In genomic region chr2:58056201-58056916, GRCh38 we compare ENCODE assay signal across 34 cellular contexts. TPM values are rescaled to one million over a fixed set of nuclear protein-coding genes. Genes with fewer than 3 reads are reported as not detected.
A peak's percentile ranks its signal among the peaks of the same experiment; 100 is the strongest.
DNase-seq lines count a peak whose midpoint lies in the region; ATAC-seq, FAIRE-seq and TF ChIP-seq lines count a peak whose summit lies in the region.
"Had no signal": no experiment of that assay in that cellular context is flagged by ENCODE, and none has a peak within 500 bp of the region (broad histone marks: within the 10 kb centered on the region; RNA-seq: fewer than 3 reads in every experiment).

No MANE protein-coding gene starts in this region.

- peaks cover 0 to 12% (median 8%) of the 10 kb centered on the region in 4 experiments; a peak in 3 of 7 replicates for H3K4me1 ChIP-seq in H1 (replicated peaks in 1 of 4; ENCODE audit: control insufficient read depth in 3 of 4, insufficient read depth in 4 of 4, low read length in 3 of 4)
- no peaks in the 10 kb centered on the region for H3K4me1 ChIP-seq in naive thymus-derived CD4-positive, alpha-beta T cell (ENCODE audit: control insufficient read depth in 2 of 2, insufficient read depth in 2 of 2, low read length in 2 of 2)
- H3K4me1 ChIP-seq: sigmoid colon, SJCRH30 had no signal

- no peak overlapping the region for H3K4me3 Mint-ChIP-seq in naive thymus-derived CD4-positive, alpha-beta T cell
- H3K4me3 Mint-ChIP-seq: activated CD4-positive, alpha-beta memory T cell treated with anti-CD3 and anti-CD28 coated beads, Interleukin-2, amount 10 ng/mL, durations not matched to agents 7 days and 5 days; activated naive CD8-positive, alpha-beta T cell treated with anti-CD3 and anti-CD28 coated beads for 36 hours; B cell; CD8-positive, alpha-beta memory T cell; effector memory CD8-positive, alpha-beta T cell; T-cell had no signal

- no peak overlapping the region for H3K4me3 ChIP-seq in NB4 (ENCODE audit: low read depth, low read length)
- H3K4me3 ChIP-seq in H1 (ENCODE audit: extremely low read depth in 1 of 4, insufficient read depth in 2 of 4, low read depth in 3 of 4, low read length in 4 of 4) = no peak overlapping the region
- H3K4me3 ChIP-seq in naive thymus-derived CD4-positive, alpha-beta T cell (ENCODE audit: low read length) = no peak overlapping the region
- H3K4me3 ChIP-seq: cardiac muscle cell, coronary artery, sigmoid colon, SJCRH30 had no signal

- DNase-seq in D721Med (ENCODE audit: insufficient read length, low spot score) (no peak), NB4 (ENCODE audit: low read depth) (peak; percentile 20), H1 (ENCODE audit: low read depth in 1 of 2, low spot score in 2 of 2) (no peak), pons (ENCODE audit: low spot score) (peak; percentile 37), SW 1271 (lab: John Stamatoyannopoulos, UW) (no peak), KG1 (lab: John Stamatoyannopoulos, UW) (no peak)
- DNase-seq in activated CD8-positive, alpha-beta memory T cell treated with anti-CD3 and anti-CD28 coated beads, Interleukin-2, amount 50 U/mL, for 4 hours = no peak
- no peak for DNase-seq in naive thymus-derived CD4-positive, alpha-beta T cell
- DNase-seq: activated CD4-positive, alpha-beta memory T cell treated with anti-CD3 and anti-CD28 coated beads, Interleukin-2, amount 10 ng/mL, durations not matched to agents 7 days and 5 days; activated effector memory CD4-positive, alpha-beta T cell treated with Interleukin-2 at 50 U/mL for 16 hours; activated naive CD8-positive, alpha-beta T cell treated with anti-CD3 and anti-CD28 coated beads for 36 hours; activated T-cell treated with anti-CD3 and anti-CD28 coated beads for 4 hours; aorta; CD8-positive, alpha-beta memory T cell; DMS153; effector memory CD8-positive, alpha-beta T cell; foreskin fibroblast; mesendoderm; NCI-H1048; NCI-H187; NCI-H2171 treated with DMSO at 0.1 percent for 48 hours; NCI-H524 treated with DMSO at 0.1 percent for 48 hours; sigmoid colon; SJCRH30; stimulated activated naive CD4-positive, alpha-beta T cell treated with Interleukin-2 at 50 U/mL for 16 hours; T-cell had no signal

- intact Hi-C loops in naive thymus-derived CD4-positive, alpha-beta T cell (cut with micrococcal nuclease) = no loop called here

- H2AK5ac ChIP-seq in H1 (ENCODE audit: low read depth, low read length) = 0 out of 2 replicates have a peak overlapping the region, but pooled peaks have one; percentile 14

- H2AFZ ChIP-seq in H1 (ENCODE audit: low read length) = no peak overlapping the region

- H3K79me2 ChIP-seq in H1 (ENCODE audit: control insufficient read depth in 1 of 2, insufficient read depth in 2 of 2, low read length in 2 of 2) = no peaks in the 10 kb centered on the region

- H3K27ac ChIP-seq in H1 (ENCODE audit: low read depth, low read length) = no peak overlapping the region
- H3K27ac ChIP-seq in naive thymus-derived CD4-positive, alpha-beta T cell (ENCODE audit: low read depth, low read length) = no peak overlapping the region
- H3K27ac ChIP-seq: coronary artery, sigmoid colon, SJCRH30 had no signal

- no peaks in the 10 kb centered on the region for H4K20me1 ChIP-seq in H1 (replicated peaks in 1 of 2; ENCODE audit: control insufficient read depth in 1 of 2, insufficient read depth in 2 of 2, low read length in 2 of 2)

- ATAC-seq in naive thymus-derived CD4-positive, alpha-beta T cell = no peak
- ATAC-seq: activated CD4-positive, CD25-positive, alpha-beta regulatory T cell treated with anti-CD3 and anti-CD28 coated beads, Interleukin-2, amount 50 U/mL, for 24 hours; effector memory CD8-positive, alpha-beta T cell; esophagus mucosa; Panc1; T-cell had no signal

- no peak overlapping the region for H2BK120ac ChIP-seq in H1 (replicated peaks; ENCODE audit: low read depth, low read length)

- no peak overlapping the region for H4K8ac ChIP-seq in H1 (ENCODE audit: extremely low read depth, insufficient read depth, low read length)

- no peak overlapping the region for H2BK20ac ChIP-seq in H1 (ENCODE audit: low read length)

- H3K27me3 Mint-ChIP-seq in naive thymus-derived CD4-positive, alpha-beta T cell = no peaks in the 10 kb centered on the region
- H3K27me3 Mint-ChIP-seq: activated CD4-positive, alpha-beta memory T cell treated with anti-CD3 and anti-CD28 coated beads, Interleukin-2, amount 10 ng/mL, durations not matched to agents 7 days and 5 days; activated naive CD8-positive, alpha-beta T cell treated with anti-CD3 and anti-CD28 coated beads for 36 hours; B cell; CD8-positive, alpha-beta memory T cell; effector memory CD8-positive, alpha-beta T cell; T-cell had no signal

- no peak overlapping the region for H3K9ac ChIP-seq in H1 (replicated peaks in 1 of 4; ENCODE audit: extremely low read depth in 1 of 4, low read depth in 3 of 4, low read length in 3 of 4)

- POLR2A ChIA-PET in H1 (lab: Charles Lee; ENCODE audit: partially characterized antibody) = interaction anchor here (1.8 kb wide), 1 partner anchor 10 kb away, joined by 5 read pairs; no protein-coding TSS in a partner anchor
- POLR2A ChIA-PET in naive thymus-derived CD4-positive, alpha-beta T cell (lab: Charles Lee) = interaction anchor here (1.5 kb wide), 1 partner anchor 10 kb away, joined by 4 read pairs; the partner anchor contains the start of gene VRK2

- no peak overlapping the region for H3K56ac ChIP-seq in H1 (replicated peaks; ENCODE audit: insufficient read length, low read depth, low read length)

- no peak overlapping the region for H2BK5ac ChIP-seq in H1 (ENCODE audit: low read depth, low read length)

- no peaks in the 10 kb centered on the region for H3K9me3 ChIP-seq in H1 (ENCODE audit: insufficient read depth in 2 of 2, low read depth in 1 of 2, low read length in 1 of 2)
- H3K9me3 ChIP-seq in naive thymus-derived CD4-positive, alpha-beta T cell (ENCODE audit: control insufficient read depth in 2 of 3, low read length in 3 of 3) = no peaks in the 10 kb centered on the region
- H3K9me3 ChIP-seq: sigmoid colon, SJCRH30 had no signal

- H4K5ac ChIP-seq in H1 (ENCODE audit: insufficient read length, low read depth, low read length) = no peak overlapping the region

- H4K91ac ChIP-seq in H1 (replicated peaks; ENCODE audit: insufficient read length, low read length) = no peak overlapping the region

- TF ChIP-seq EP300 in H1 (IDR thresholded peaks at IDR 0.05; ENCODE audit: borderline replicate concordance in 1 of 2, low read depth in 2 of 2, low read length in 2 of 2) = no peak

- no peaks in the 10 kb centered on the region for H3K27me3 ChIP-seq in H1 (replicated peaks in 1 of 4; ENCODE audit: control insufficient read depth in 3 of 4, extremely low read depth in 1 of 4, insufficient read depth in 3 of 4, low read length in 3 of 4)
- no peaks in the 10 kb centered on the region for H3K27me3 ChIP-seq in naive thymus-derived CD4-positive, alpha-beta T cell (ENCODE audit: control insufficient read depth in 2 of 2, insufficient read depth in 2 of 2, low read length in 2 of 2)
- H3K27me3 ChIP-seq: cardiac muscle cell, sigmoid colon, SJCRH30 had no signal

- no peaks in the 10 kb centered on the region for H3K36me3 ChIP-seq in H1 (ENCODE audit: control insufficient read depth in 2 of 4, insufficient read depth in 4 of 4, low read length in 3 of 4)
- peaks cover 0 to 6% (median 3%) of the 10 kb centered on the region in 3 experiments for H3K36me3 ChIP-seq in naive thymus-derived CD4-positive, alpha-beta T cell (ENCODE audit: control insufficient read depth in 2 of 3, insufficient read depth in 3 of 3, low read length in 3 of 3)
- H3K36me3 ChIP-seq: cardiac muscle cell, SJCRH30 had no signal

- CTCF ChIA-PET in H1 (lab: Charles Lee; ENCODE audit: partially characterized antibody) = no interaction called here
- CTCF ChIA-PET in naive thymus-derived CD4-positive, alpha-beta T cell (lab: Charles Lee) = no interaction called here

- H3K4ac ChIP-seq in H1 (replicated peaks; ENCODE audit: insufficient read length, low read depth, low read length) = no peak overlapping the region

- TF ChIP-seq RAD21 in H1 (IDR thresholded peaks at IDR 0.05 in 1 of 2, conservative IDR thresholded peaks at IDR 0.05 in 1 of 2; ENCODE audit: low read depth in 2 of 2, low read length in 2 of 2) = no peak

- TF ChIP-seq POLR2A in NB4 (IDR thresholded peaks at IDR 0.05; ENCODE audit: extremely low read depth, insufficient read length) = no peak
- TF ChIP-seq POLR2A in H1 (IDR thresholded peaks at IDR 0.05; ENCODE audit: control extremely low read depth in 1 of 2, low read depth in 2 of 2, low read length in 2 of 2) = 0 out of 3 replicates have a peak, but pooled peaks of 1 of the 2 experiments have one; percentile 19

- no peak overlapping the region for H3K27ac Mint-ChIP-seq in naive thymus-derived CD4-positive, alpha-beta T cell
- H3K27ac Mint-ChIP-seq: activated CD4-positive, alpha-beta memory T cell treated with anti-CD3 and anti-CD28 coated beads, Interleukin-2, amount 10 ng/mL, durations not matched to agents 7 days and 5 days; activated naive CD8-positive, alpha-beta T cell treated with anti-CD3 and anti-CD28 coated beads for 36 hours; B cell; T-cell had no signal

- H3K4me2 ChIP-seq in H1 (ENCODE audit: insufficient read depth in 1 of 2, low read depth in 2 of 2, low read length in 2 of 2) = no peak overlapping the region

- H3K4me1 Mint-ChIP-seq in naive thymus-derived CD4-positive, alpha-beta T cell = peaks cover 0 to 19% (median 6%) of the 10 kb centered on the region in 7 donors

- no peaks in the 10 kb centered on the region for H3K9me3 Mint-ChIP-seq in naive thymus-derived CD4-positive, alpha-beta T cell
- H3K9me3 Mint-ChIP-seq: activated CD4-positive, alpha-beta memory T cell treated with anti-CD3 and anti-CD28 coated beads, Interleukin-2, amount 10 ng/mL, durations not matched to agents 7 days and 5 days; activated naive CD8-positive, alpha-beta T cell treated with anti-CD3 and anti-CD28 coated beads for 36 hours; CD8-positive, alpha-beta memory T cell; effector memory CD8-positive, alpha-beta T cell; T-cell had no signal

- H2BK15ac ChIP-seq in H1 (ENCODE audit: low read length) = no peak overlapping the region

- H2BK12ac ChIP-seq in H1 (ENCODE audit: low read depth, low read length) = no peak overlapping the region

- peaks cover 3 to 41% (median 14%) of the 10 kb centered on the region in 5 donors for H3K36me3 Mint-ChIP-seq in naive thymus-derived CD4-positive, alpha-beta T cell

- no peaks in the 10 kb centered on the region; the same call in 1 of the 2 replicates for H3K79me1 ChIP-seq in H1 (ENCODE audit: low read depth, low read length)

- FAIRE-seq in D721Med (lab: Jason Lieb, UNC) = peak; percentile 38
- FAIRE-seq in H1 (lab: Jason Lieb, UNC) = peak; percentile 24
- FAIRE-seq: HTR-8/SVneo, TTC549 had no signal

- no peak overlapping the region for H3K14ac ChIP-seq in H1 (ENCODE audit: insufficient read length)

- 86% methylated on average over 9 of the region's 9 CpGs; no CpG with 5 or more reads in 1 of the 2 experiments for WGBS in H1 (ENCODE audit: extremely low coverage in 1 of 2, insufficient coverage in 1 of 2, insufficient read length in 1 of 2, insufficient replicate concordance in 2 of 2, low coverage in 1 of 2, low lambda C conversion rate in 2 of 2, missing lambda C conversion rate in 1 of 2), 2 experiments

- no peak overlapping the region for H3K23ac ChIP-seq in H1 (ENCODE audit: insufficient read length)

- TF ChIP-seq CTCF in D721Med (IDR thresholded peaks at IDR 0.05; ENCODE audit: insufficient read depth, missing control alignments) = no peak
- TF ChIP-seq CTCF in NB4 (IDR thresholded peaks at IDR 0.05; ENCODE audit: low read depth, low read length) = no peak
- no peak for TF ChIP-seq CTCF in H1 (IDR thresholded peaks at IDR 0.05; ENCODE audit: control extremely low read depth in 1 of 3, insufficient read depth in 1 of 3, low read depth in 1 of 3, low read length in 3 of 3)

- no peak overlapping the region for H3K18ac ChIP-seq in H1 (ENCODE audit: extremely low read depth, low read length)

- H3K23me2 ChIP-seq in H1 (ENCODE audit: low read depth, low read length) = no peaks in the 10 kb centered on the region

RNA-seq across cellular contexts. Expression of gene VRK2, which starts 9.8 kb away (rescaled TPM):
- total RNA-seq in H1 (2021; fragmentation: NEBNext Ultra II Directional; extraction: Animal tissue kit (Norgen Biotek cat#: 25700)) = 27.8 and 28.0 TPM in 2 replicates
- polyA plus RNA-seq in H1 (2011; rRNA removed) = 4.4 and 7.6 TPM in 2 replicates
- 10.2 TPM for polyA plus RNA-seq in H1 (2011; cell fraction: cytosol; rRNA removed)
- polyA plus RNA-seq in H1 (2011; cell fraction: nucleus; rRNA removed) = 6.4 TPM
- 13.2 to 21.9 TPM (median 14.3 TPM) in 4 replicates for polyA plus RNA-seq in H1 (2012, experiment 1 of 2)
- 1.2 TPM for polyA plus RNA-seq in H1 (2012, experiment 2 of 2)
- polyA plus RNA-seq in H1 (2013, experiment 1 of 2) = 18.9 TPM
- 18.7 TPM for polyA plus RNA-seq in H1 (2013, experiment 2 of 2)
- 11.9 and 18.2 TPM in 2 replicates for polyA minus RNA-seq in H1 (2011; rRNA and poly(A)+ RNA removed)
- 8.4 TPM for polyA minus RNA-seq in H1 (2011; cell fraction: cytosol; rRNA and poly(A)+ RNA removed)
- polyA minus RNA-seq in H1 (2011; cell fraction: nucleus; rRNA and poly(A)+ RNA removed) = 27.7 TPM
- 10 to 100 TPM; 13.1 to 24.5 (median 14.1) TPM for total RNA-seq in naive thymus-derived CD4-positive, alpha-beta T cell
- polyA plus RNA-seq in naive thymus-derived CD4-positive, alpha-beta T cell = 10 to 100 TPM; 15.2 to 18.1 TPM

Comparison
In these comparisons a context has a peak if more than half of its experiments do, and no peak if none do; other contexts are left out.
1. DNase-seq: peak in NB4 (single experiment) and pons (single experiment); none in D721Med (single experiment), H1 (0 of 2), SW 1271 (0 of 2), activated CD8-positive, alpha-beta memory T cell treated with anti-CD3 and anti-CD28 coated beads, Interleukin-2, amount 50 U/mL, for 4 hours (single experiment), naive thymus-derived CD4-positive, alpha-beta T cell (0 of 9) and KG1 (single experiment).